ENCODE assay signal across 8 cellular contexts in genomic region chr6:157823523-157824370, GRCh38. TPM values are rescaled to one million over a fixed set of nuclear protein-coding genes. Genes with fewer than 3 reads are reported as not detected.
DNase-seq lines count a peak whose midpoint lies in the region; ATAC-seq, FAIRE-seq and TF ChIP-seq lines count a peak whose summit lies in the region.

No MANE protein-coding gene starts in this region.

- peak overlapping the region; percentile 65 to 85 for H3K4me3 ChIP-seq in gastroesophageal sphincter
- peak overlapping the region; percentile 83 to 94 (median 90) for H3K4me3 ChIP-seq in pancreas
- peak overlapping the region; percentile 63 to 97 (median 94) for H3K4me3 ChIP-seq in tibial nerve

- 0% methylated on average over 4 to 32 of the region's 74 CpGs for WGBS in gastroesophageal sphincter (ENCODE audit: low coverage in 1 of 2), 2 donors
- 0 to 1% methylated on average over 53 to 74 of the region's 74 CpGs for WGBS in pancreas, 2 donors
- 1 to 4% methylated on average over 14 to 52 of the region's 74 CpGs for whole genome bisulfite sequencing in tibial nerve, 2 donors

- no peaks in the 10 kb centered on the region for H3K36me3 ChIP-seq in gastroesophageal sphincter
- H3K36me3 ChIP-seq in pancreas: no peaks in the 10 kb centered on the region
- no peaks in the 10 kb centered on the region for H3K36me3 ChIP-seq in tibial nerve

- DNase-seq in ACHN (peak; percentile 56), RPMI7951 (ENCODE audit: low read depth) (peak; percentile 42), pancreas (peak; percentile 45 to 78 (median 64)), tibial nerve (ENCODE audit: low spot score in 2 of 2) (peak; percentile 34 to 58)
- DNase-seq in activated gamma-delta T cell treated with anti-CD3 and anti-CD28 coated beads, Interleukin-2, amount 50 U/mL, for 16 hours (ENCODE audit: low read depth): peak; percentile 52

- no peak for FAIRE-seq in pancreas (lab: Jason Lieb, UNC)

- TF ChIP-seq CTCF in gastroesophageal sphincter (IDR thresholded peaks at IDR 0.05) (peak in 3 of 4 experiments; percentile 20 to 40 (median 22)), pancreas (IDR thresholded peaks at IDR 0.05) (no peak), tibial nerve (IDR thresholded peaks at IDR 0.05) (peak in 2 of 5 experiments; percentile 18 to 31)

- H3K27me3 ChIP-seq in gastroesophageal sphincter (no peaks in the 10 kb centered on the region), pancreas (no peaks in the 10 kb centered on the region), tibial nerve (no peaks in the 10 kb centered on the region)

- TF ChIP-seq EP300 in gastroesophageal sphincter (IDR thresholded peaks at IDR 0.05): no peak
- peak; percentile 13 to 62 for TF ChIP-seq EP300 in tibial nerve (IDR thresholded peaks at IDR 0.05)

- intact Hi-C loops in pancreas (cut with DNase I): no loop called here

- TF ChIP-seq POLR2A in gastroesophageal sphincter (IDR thresholded peaks at IDR 0.05) (no peak), tibial nerve (IDR thresholded peaks at IDR 0.05) (peak in 1 of 2 donors; percentile 26)

- H3K27ac ChIP-seq in gastroesophageal sphincter (peak overlapping the region; percentile 86 to 99 (median 96)), pancreas (peak overlapping the region; percentile 91 to 98 (median 95)), tibial nerve (peak overlapping the region; percentile 83 to 98 (median 98))

- H3K9me3 ChIP-seq in gastroesophageal sphincter: no peaks in the 10 kb centered on the region
- H3K9me3 ChIP-seq in pancreas: no peaks in the 10 kb centered on the region
- H3K9me3 ChIP-seq in tibial nerve: no peaks in the 10 kb centered on the region

- ATAC-seq in GM18870 (IDR thresholded peaks at IDR 0.05; ENCODE audit: unreplicated experiment) (peak; percentile 60), HG03139 (IDR thresholded peaks at IDR 0.05; ENCODE audit: unreplicated experiment) (peak; percentile 33), gastroesophageal sphincter (peak; percentile 49), pancreas (peak; percentile 57 to 66 (median 62))

- peaks cover 0 to 42% (median 11%) of the 10 kb centered on the region in 3 donors for H3K4me1 ChIP-seq in gastroesophageal sphincter
- peaks cover 0 to 14% (median 0%) of the 10 kb centered on the region in 3 donors for H3K4me1 ChIP-seq in pancreas
- peaks cover 0 to 32% (median 9%) of the 10 kb centered on the region in 4 donors for H3K4me1 ChIP-seq in tibial nerve

- in situ Hi-C loops in ACHN (cut with HindIII; ENCODE audit: low pct_ligation_motif_present, low pct_unique_long_range_greater_than_20kb, low sequenced_read_pairs): no loop called here

RNA-seq across cellular contexts. Expression of gene SNX9, which starts 0.7 kb away (rescaled TPM):
- total RNA-seq in RPMI7951 (2014; rRNA removed; shearing (Covaris generic)): 31.9 and 36.8 TPM in 2 replicates
- total RNA-seq in gastroesophageal sphincter (100 to 1,000 TPM in 1 of 4 donors, 10 to 100 TPM in 3; 68.3 to 101 (median 85.0) TPM), pancreas (10 to 100 TPM; 14.6 to 27.4 (median 16.3) TPM), tibial nerve (10 to 100 TPM; 61.2 to 69.2 (median 63.9) TPM)
- polyA plus RNA-seq in pancreas: 10 to 100 TPM; 14.2 to 16.3 TPM

Comparison
In these comparisons a context has a peak if more than half of its experiments do, and no peak if none do; other contexts are left out.
1. Peak in every context shown above with its lines: DNase-seq, ATAC-seq, H3K4me3 ChIP-seq and H3K27ac ChIP-seq.
2. CTCF ChIP-seq: peak in gastroesophageal sphincter (3 of 4); none in pancreas (0 of 4).